8 cellular contexts compared by ENCODE assay signal in the genomic region with DNA sequence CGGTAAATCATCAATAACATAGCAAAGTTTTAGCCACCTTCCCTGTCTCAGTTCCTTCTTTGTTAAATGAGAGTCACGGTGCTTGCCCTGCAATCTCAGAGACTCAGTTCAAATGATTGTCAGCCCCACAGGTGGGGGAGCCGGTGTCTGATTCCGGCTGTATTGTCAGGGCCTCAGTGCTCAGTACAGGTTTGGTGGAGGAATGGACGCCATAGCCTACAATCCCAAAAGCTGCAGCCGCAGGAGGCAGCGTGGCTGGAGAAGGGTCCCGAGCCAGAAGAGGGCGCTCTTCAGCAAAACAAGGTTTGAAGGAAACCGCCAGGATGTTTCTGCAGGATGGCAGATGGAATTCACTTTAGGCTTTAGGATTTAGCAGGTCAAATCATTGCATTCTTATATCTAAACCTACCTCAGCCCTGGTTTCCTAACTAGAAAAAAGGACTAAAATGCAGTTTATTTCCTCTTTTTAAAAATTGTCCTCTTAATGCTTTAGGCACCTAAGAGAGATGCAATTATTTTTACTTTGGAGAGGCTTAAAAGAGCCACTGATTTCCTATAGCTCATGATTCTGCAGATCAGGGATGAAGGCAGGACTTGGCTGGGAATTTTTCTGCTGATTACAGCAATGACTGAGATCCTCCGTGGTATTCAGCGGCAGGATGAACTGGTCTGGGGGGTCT. TPM values are rescaled to one million over a fixed set of nuclear protein-coding genes. Genes with fewer than 3 reads are reported as not detected.
DNase-seq lines count a peak whose midpoint lies in the region; ATAC-seq lines count a peak whose summit lies in the region.

No MANE protein-coding gene starts in this region.

- H3K4me3 ChIP-seq in CD8-positive, alpha-beta memory T cell (ENCODE audit: low read length): no peak overlapping the region

- intact Hi-C loops in activated CD4-positive, alpha-beta memory T cell treated with anti-CD3 and anti-CD28 coated beads for 36 hours (cut with micrococcal nuclease): loop anchor here (1.0 kb wide), 4 partner anchors 146 to 346 kb away; no protein-coding TSS in a partner anchor

- H3K36me3 Mint-ChIP-seq in CD8-positive, alpha-beta memory T cell: no peaks in the 10 kb centered on the region
- H3K36me3 Mint-ChIP-seq in activated CD4-positive, alpha-beta memory T cell treated with anti-CD3 and anti-CD28 coated beads for 36 hours: no peaks in the 10 kb centered on the region

- H3K36me3 ChIP-seq in CD8-positive, alpha-beta memory T cell (ENCODE audit: insufficient read depth, low read length): no peaks in the 10 kb centered on the region

- peaks cover 6% of the 10 kb centered on the region for H3K4me1 ChIP-seq in CD8-positive, alpha-beta memory T cell (ENCODE audit: insufficient read depth, low read length)

- ATAC-seq in HG03139 (IDR thresholded peaks at IDR 0.05; ENCODE audit: unreplicated experiment): no peak

- no peak overlapping the region for H3K4me3 Mint-ChIP-seq in CD8-positive, alpha-beta memory T cell
- H3K4me3 Mint-ChIP-seq in activated CD4-positive, alpha-beta memory T cell treated with anti-CD3 and anti-CD28 coated beads for 36 hours: no peak overlapping the region

- peaks cover 3 to 4% of the 10 kb centered on the region in 2 donors for H3K27me3 Mint-ChIP-seq in CD8-positive, alpha-beta memory T cell
- H3K27me3 Mint-ChIP-seq in activated CD4-positive, alpha-beta memory T cell treated with anti-CD3 and anti-CD28 coated beads for 36 hours: peaks cover 5% of the 10 kb centered on the region

- H3K27me3 ChIP-seq in CD8-positive, alpha-beta memory T cell (ENCODE audit: insufficient read depth, low read length, poor library complexity, severe bottlenecking): no peaks in the 10 kb centered on the region

- no peaks in the 10 kb centered on the region for H3K9me3 Mint-ChIP-seq in CD8-positive, alpha-beta memory T cell
- no peaks in the 10 kb centered on the region for H3K9me3 Mint-ChIP-seq in activated CD4-positive, alpha-beta memory T cell treated with anti-CD3 and anti-CD28 coated beads for 36 hours

- CTCF ChIA-PET in CD8-positive, alpha-beta memory T cell (lab: Charles Lee): interaction anchor here (0.9 to 7.3 kb wide), 13 partner anchors 9 to 269 kb away, joined by 3 to 52 read pairs (median 4); no protein-coding TSS in a partner anchor
- CTCF ChIA-PET in activated CD4-positive, alpha-beta memory T cell treated with anti-CD3 and anti-CD28 coated beads for 36 hours (lab: Charles Lee): interaction anchor here (0.9 to 9.2 kb wide), 30 partner anchors 9 to 453 kb away, joined by 3 to 98 read pairs (median 4); partner anchors contain the start of gene NEK9

- DNase-seq in CD8-positive, alpha-beta memory T cell: peak; percentile 43 to 73 (median 60)
- DNase-seq in HPDE6-E6E7 (ENCODE audit: extremely low spot score) (peak; percentile 69), NCI-H82 (lab: John Stamatoyannopoulos, UW) (peak; percentile 90), lung microvascular endothelial cell (ENCODE audit: low read depth in 2 of 2) (peak; percentile 83 to 89)
- peak; percentile 84 for DNase-seq in activated CD4-positive, alpha-beta memory T cell treated with anti-CD3 and anti-CD28 coated beads for 36 hours
- peak; percentile 63 for DNase-seq in effector CD4-positive, alpha-beta T cell
- DNase-seq in stimulated activated CD8-positive, alpha-beta memory T cell treated with anti-CD3 and anti-CD28 coated beads, Interleukin-15, amount 100 ng/mL, for 48 hours (ENCODE audit: low read depth in 2 of 2): peak; percentile 44

- no peaks in the 10 kb centered on the region for H3K9me3 ChIP-seq in CD8-positive, alpha-beta memory T cell (ENCODE audit: low read length)

- H3K4me1 Mint-ChIP-seq in CD8-positive, alpha-beta memory T cell: peaks cover 5 to 11% (median 8%) of the 10 kb centered on the region in 3 donors
- H3K4me1 Mint-ChIP-seq in activated CD4-positive, alpha-beta memory T cell treated with anti-CD3 and anti-CD28 coated beads for 36 hours (ENCODE audit: low read depth): peaks cover 13% of the 10 kb centered on the region

- POLR2A ChIA-PET in CD8-positive, alpha-beta memory T cell (lab: Charles Lee): no interaction called here
- POLR2A ChIA-PET in activated CD4-positive, alpha-beta memory T cell treated with anti-CD3 and anti-CD28 coated beads for 36 hours (lab: Charles Lee): interaction anchor here (1.3 kb wide), 1 partner anchor 261 kb away, joined by 3 read pairs; no protein-coding TSS in a partner anchor

- H3K27ac ChIP-seq in CD8-positive, alpha-beta memory T cell (ENCODE audit: low read depth, low read length): no peak overlapping the region

- no peak overlapping the region for H3K27ac Mint-ChIP-seq in CD8-positive, alpha-beta memory T cell
- no peak overlapping the region for H3K27ac Mint-ChIP-seq in activated CD4-positive, alpha-beta memory T cell treated with anti-CD3 and anti-CD28 coated beads for 36 hours

RNA-seq across cellular contexts. Expression of gene FOS, which starts 29.2 kb away (rescaled TPM):
- total RNA-seq in CD8-positive, alpha-beta memory T cell: 10 to 100 TPM; 15.2 to 16.8 TPM
- polyA plus RNA-seq in CD8-positive, alpha-beta memory T cell: 768 TPM
- total RNA-seq in activated CD4-positive, alpha-beta memory T cell treated with anti-CD3 and anti-CD28 coated beads for 36 hours: 10 to 100 TPM; 21.1 to 26.7 TPM
- 7.8 and 278 TPM in 2 replicates for total RNA-seq in lung microvascular endothelial cell
